In the genomic region with DNA sequence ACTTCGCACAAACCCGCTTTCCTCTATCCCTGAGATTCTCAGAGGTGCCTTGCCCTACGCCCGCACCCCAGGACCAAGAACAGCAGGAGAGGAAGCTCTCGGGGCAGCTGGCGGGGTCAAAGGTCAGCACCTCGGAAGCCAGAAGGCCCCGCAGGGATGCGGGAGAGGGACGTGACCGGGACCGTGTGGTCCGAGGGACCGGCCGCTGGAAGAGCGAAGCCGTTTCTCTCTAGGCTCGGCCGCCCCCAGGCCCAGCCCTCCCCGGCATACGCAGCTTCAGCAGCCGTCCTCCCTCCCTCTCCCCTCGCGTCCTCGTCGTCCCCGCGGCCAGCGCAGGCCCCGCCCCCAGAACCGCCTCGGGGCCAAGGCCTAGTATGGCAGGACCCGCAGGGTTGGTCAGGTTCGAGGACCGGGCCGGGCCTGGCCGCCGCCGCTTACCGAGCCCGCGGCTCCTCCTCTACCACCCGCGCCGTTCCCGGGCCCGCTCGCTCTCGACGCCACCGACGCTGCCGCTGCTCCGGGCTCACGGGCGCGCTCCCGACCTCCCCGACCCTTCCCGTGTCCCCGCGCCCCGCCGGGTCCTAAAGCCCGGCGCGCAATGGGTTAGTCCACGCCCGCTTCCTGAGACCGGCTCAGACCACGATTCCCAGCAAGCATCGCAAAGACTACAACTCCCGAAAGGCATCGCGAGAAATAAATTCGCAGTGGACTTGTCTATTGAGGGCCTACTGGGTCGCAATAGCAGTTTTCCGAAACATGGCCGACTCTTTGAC, we compare ENCODE assay signal across 8 cellular contexts. TPM values are rescaled to one million over a fixed set of nuclear protein-coding genes. Genes with fewer than 3 reads are reported as not detected.
DNase-seq lines count a peak whose midpoint lies in the region; ATAC-seq, FAIRE-seq and TF ChIP-seq lines count a peak whose summit lies in the region.

A gene with protein sequence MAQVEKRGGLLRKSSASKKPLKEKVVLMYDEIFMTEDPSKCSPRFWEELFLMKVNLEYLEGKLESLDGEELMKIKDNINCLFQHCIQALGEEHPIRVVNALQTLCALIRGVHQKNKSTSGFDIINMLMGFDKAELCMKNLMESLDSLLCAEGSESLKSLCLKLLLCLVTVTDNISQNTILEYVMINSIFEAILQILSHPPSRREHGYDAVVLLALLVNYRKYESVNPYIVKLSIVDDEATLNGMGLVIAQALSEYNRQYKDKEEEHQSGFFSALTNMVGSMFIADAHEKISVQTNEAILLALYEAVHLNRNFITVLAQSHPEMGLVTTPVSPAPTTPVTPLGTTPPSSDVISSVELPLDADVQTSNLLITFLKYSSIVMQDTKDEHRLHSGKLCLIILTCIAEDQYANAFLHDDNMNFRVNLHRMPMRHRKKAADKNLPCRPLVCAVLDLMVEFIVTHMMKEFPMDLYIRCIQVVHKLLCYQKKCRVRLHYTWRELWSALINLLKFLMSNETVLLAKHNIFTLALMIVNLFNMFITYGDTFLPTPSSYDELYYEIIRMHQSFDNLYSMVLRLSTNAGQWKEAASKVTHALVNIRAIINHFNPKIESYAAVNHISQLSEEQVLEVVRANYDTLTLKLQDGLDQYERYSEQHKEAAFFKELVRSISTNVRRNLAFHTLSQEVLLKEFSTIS (minus strand): TSS at position 527 of the 773 bp plus-strand sequence. CDS start 16,059 bp downstream, outside the sequence.

- H3K27ac ChIP-seq in left ventricle myocardium inferior (replicated peaks) = peak within 1 kb of the TSS; percentile 98

- no peaks in the 10 kb centered on the region for H3K9me3 ChIP-seq in left ventricle myocardium inferior (replicated peaks)

- intact Hi-C loops in T-helper 1 cell treated with Interleukin-12 subunit alpha and Interleukin-12 subunit beta and Interleukin-4 antibody, amounts not matched to agents 30 ng/mL and 1 ng/mL, for 36 hours (cut with micrococcal nuclease) = loop anchor here (1.0 to 10.0 kb wide), 14 partner anchors 9 to 796 kb away; partner anchors contain the start of genes ACTR1A, BORCS7, BTRC and DPCD
- intact Hi-C loops in left ventricle myocardium inferior (cut with micrococcal nuclease) = no loop called here

- no peaks in the 10 kb centered on the region for H3K36me3 ChIP-seq in left ventricle myocardium inferior

- peaks cover 3% of the 10 kb centered on the region for H3K27me3 Mint-ChIP-seq in progenitor cell of endocrine pancreas

- H3K36me3 Mint-ChIP-seq in progenitor cell of endocrine pancreas (ENCODE audit: insufficient read depth) = no peaks in the 10 kb centered on the region

- DNase-seq in GM12891 (ENCODE audit: insufficient read length, low spot score) = peak; percentile 97
- peak; percentile 83 for DNase-seq in NCI-H1436 treated with DMSO at 0.1 percent for 48 hours (lab: John Stamatoyannopoulos, UW)
- DNase-seq in amniotic epithelial cell (ENCODE audit: low read depth) = peak; percentile 98
- DNase-seq in left ventricle myocardium inferior = peak; percentile 93
- DNase-seq in progenitor cell of endocrine pancreas (ENCODE audit: low spot score, unreplicated experiment) = peak; percentile 77
- DNase-seq in ureter (ENCODE audit: low spot score) = peak; percentile 93

- ATAC-seq in HG02798 (IDR thresholded peaks at IDR 0.05; ENCODE audit: poor library complexity, unreplicated experiment) = peak; percentile 95

- peak within 1 kb of the TSS; percentile 87 for H3K4me3 Mint-ChIP-seq in progenitor cell of endocrine pancreas (ENCODE audit: low read depth)

- peak within 1 kb of the TSS; percentile 96 for H3K27ac Mint-ChIP-seq in progenitor cell of endocrine pancreas

- H3K4me1 Mint-ChIP-seq in progenitor cell of endocrine pancreas (ENCODE audit: low read depth) = peaks cover 8% of the 10 kb centered on the region

- TF ChIP-seq CTCF in left ventricle myocardium inferior (IDR thresholded peaks at IDR 0.05; ENCODE audit: borderline replicate concordance) = no peak
- TF ChIP-seq CTCF in progenitor cell of endocrine pancreas (IDR thresholded peaks at IDR 0.05; ENCODE audit: unreplicated experiment) = no peak

- H3K9me3 Mint-ChIP-seq in progenitor cell of endocrine pancreas (ENCODE audit: low read depth) = no peaks in the 10 kb centered on the region

- H3K4me3 ChIP-seq in left ventricle myocardium inferior = peak within 1 kb of the TSS; percentile 87

- peak; percentile 95 for FAIRE-seq in GM12891 (lab: Jason Lieb, UNC)

- peaks cover 54% of the 10 kb centered on the region for H3K4me1 ChIP-seq in left ventricle myocardium inferior

- peak; percentile 52; the same call in 1 of the 2 replicates for TF ChIP-seq POLR2A in GM12891 (IDR thresholded peaks at IDR 0.05; ENCODE audit: low read depth, low read length)

- no peaks in the 10 kb centered on the region for H3K27me3 ChIP-seq in left ventricle myocardium inferior (ENCODE audit: low read depth)

TF ChIP-seq in GM12891, 5 proteins besides CTCF, POLR2A, EP300 and RAD21:
- TF ChIP-seq POU2F2 (IDR thresholded peaks at IDR 0.05; ENCODE audit: low read depth, low read length) = no peak
- peak; percentile 21; the same call in 1 of the 2 replicates for TF ChIP-seq TAF1 (IDR thresholded peaks at IDR 0.05; ENCODE audit: low read depth, low read length)
- peak; percentile 43; the same call in 1 of the 2 replicates for TF ChIP-seq POLR2AphosphoS5 (IDR thresholded peaks at IDR 0.05; ENCODE audit: low read depth, low read length)
- 0 out of 2 replicates have a peak, but pooled peaks have one; percentile 10 for TF ChIP-seq SPI1 (IDR thresholded peaks at IDR 0.05; ENCODE audit: low read depth, low read length)
- TF ChIP-seq PAX5 (IDR thresholded peaks at IDR 0.05; ENCODE audit: insufficient read depth, low read length, severe bottlenecking) = no peak

RNA-seq across cellular contexts. Expression of the gene that starts here (rescaled TPM):
- 15.8 TPM for polyA plus RNA-seq in GM12891 (2012; ENCODE audit: low read depth, missing spikeins)
- total RNA-seq in T-helper 1 cell treated with Interleukin-12 subunit alpha and Interleukin-12 subunit beta and Interleukin-4 antibody, amounts not matched to agents 30 ng/mL and 1 ng/mL, for 36 hours = 27.8 and 28.0 TPM in 2 replicates
- total RNA-seq in left ventricle myocardium inferior (58.9 TPM), progenitor cell of endocrine pancreas (27.1 and 34.4 TPM in 2 replicates), ureter (26.5 TPM)

Comparison
In these comparisons a context has a peak if more than half of its experiments do, and no peak if none do; other contexts are left out.
1. Peak in every context shown above with its lines: DNase-seq, ATAC-seq, H3K4me3 ChIP-seq and H3K27ac ChIP-seq.